9 cellular contexts compared by ENCODE assay signal in the genomic region with DNA sequence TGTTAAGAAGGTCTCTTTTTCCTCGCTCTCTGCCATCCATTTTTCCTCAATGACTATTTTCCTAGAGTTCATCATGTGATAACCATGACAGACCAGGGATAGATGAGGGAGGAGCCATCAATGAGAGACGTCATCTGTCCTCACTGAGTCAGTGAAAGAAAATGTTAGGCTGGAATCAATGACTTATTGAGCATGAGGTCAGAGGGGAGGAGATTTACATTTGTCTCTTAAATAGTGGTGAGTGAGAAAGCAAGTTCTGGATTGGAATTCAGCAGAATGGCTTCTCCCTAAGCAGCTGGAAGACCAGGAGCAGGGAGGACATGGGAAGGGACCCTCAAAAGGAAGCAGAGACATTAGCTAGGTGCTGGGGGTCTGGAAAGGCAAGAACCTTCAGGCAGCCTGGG. TPM values are rescaled to one million over a fixed set of nuclear protein-coding genes. Genes with fewer than 3 reads are reported as not detected.
DNase-seq lines count a peak whose midpoint lies in the region; TF ChIP-seq lines count a peak whose summit lies in the region.
"Had no signal": no experiment of that assay in that cellular context is flagged by ENCODE, and none has a peak within 500 bp of the region (broad histone marks: within the 10 kb centered on the region; RNA-seq: fewer than 3 reads in every experiment).

No MANE protein-coding gene starts in this region.

- H3K27ac Mint-ChIP-seq in activated CD4-positive, alpha-beta T cell treated with anti-CD3 and anti-CD28 coated beads, Interleukin-2, amount 10 ng/mL, durations not matched to agents 7 days and 5 days = peak overlapping the region; percentile 76

- TF ChIP-seq CTCF in fibroblast of villous mesenchyme (IDR thresholded peaks at IDR 0.05; ENCODE audit: insufficient read depth, low read depth, low read length) = no peak
- no peak for TF ChIP-seq CTCF in stomach (IDR thresholded peaks at IDR 0.05)

- CTCF ChIA-PET in activated CD4-positive, alpha-beta T cell treated with anti-CD3 and anti-CD28 coated beads, Interleukin-2, amount 10 ng/mL, durations not matched to agents 7 days and 5 days (lab: Charles Lee) = interaction anchor here (0.8 to 2.5 kb wide), 5 partner anchors 9 to 133 kb away, joined by 3 to 14 read pairs (median 3); partner anchors contain the start of gene USP3

- H3K27me3 ChIP-seq in stomach = no peaks in the 10 kb centered on the region

- peaks cover 64% of the 10 kb centered on the region for H3K4me1 Mint-ChIP-seq in activated CD4-positive, alpha-beta T cell treated with anti-CD3 and anti-CD28 coated beads, Interleukin-2, amount 10 ng/mL, durations not matched to agents 7 days and 5 days

- no peaks in the 10 kb centered on the region for H3K27me3 Mint-ChIP-seq in activated CD4-positive, alpha-beta T cell treated with anti-CD3 and anti-CD28 coated beads, Interleukin-2, amount 10 ng/mL, durations not matched to agents 7 days and 5 days

- peak overlapping the region in 4 of 5 donors; percentile 17 to 87 (median 62) for H3K27ac ChIP-seq in stomach

- H3K4me3 Mint-ChIP-seq in activated CD4-positive, alpha-beta T cell treated with anti-CD3 and anti-CD28 coated beads, Interleukin-2, amount 10 ng/mL, durations not matched to agents 7 days and 5 days = no peak overlapping the region

- H3K9me3 ChIP-seq in stomach = no peaks in the 10 kb centered on the region

- H3K4me1 ChIP-seq in stomach = peaks cover 35 to 67% (median 51%) of the 10 kb centered on the region in 4 donors

- no peak for TF ChIP-seq EP300 in stomach (IDR thresholded peaks at IDR 0.05)

- no peak for TF ChIP-seq POLR2A in stomach (IDR thresholded peaks at IDR 0.05)

- DNase-seq in activated CD4-positive, alpha-beta T cell treated with anti-CD3 and anti-CD28 coated beads, Interleukin-2, amount 10 ng/mL, durations not matched to agents 7 days and 5 days = no peak
- DNase-seq in activated CD4-positive, alpha-beta T cell treated with anti-CD3 and anti-CD28 coated beads, Interleukin-2, amount 50 U/mL, for 1 hour = no peak
- DNase-seq in SW480 (ENCODE audit: low spot score) (peak; percentile 69), fibroblast of villous mesenchyme (ENCODE audit: low read depth) (peak; percentile 93), stomach (no peak), NCI-H1417 treated with DMSO at 0.1 percent for 48 hours (lab: John Stamatoyannopoulos, UW) (no peak), cortex of kidney (lab: John Stamatoyannopoulos, UW) (no peak)
- no peak for DNase-seq in stimulated activated naive CD4-positive, alpha-beta T cell treated with Interleukin-2 at 50 U/mL for 16 hours (lab: John Stamatoyannopoulos, UW)
- DNase-seq: NCI-H1436 treated with DMSO at 0.1 percent for 48 hours had no signal

- intact Hi-C loops in stomach (cut with DNase I; ENCODE audit: low total_unique reads) = no loop called here

- H3K36me3 Mint-ChIP-seq in activated CD4-positive, alpha-beta T cell treated with anti-CD3 and anti-CD28 coated beads, Interleukin-2, amount 10 ng/mL, durations not matched to agents 7 days and 5 days (ENCODE audit: low read depth) = no peaks in the 10 kb centered on the region

- no peaks in the 10 kb centered on the region for H3K9me3 Mint-ChIP-seq in activated CD4-positive, alpha-beta T cell treated with anti-CD3 and anti-CD28 coated beads, Interleukin-2, amount 10 ng/mL, durations not matched to agents 7 days and 5 days

- no peaks in the 10 kb centered on the region for H3K36me3 ChIP-seq in stomach

- POLR2A ChIA-PET in activated CD4-positive, alpha-beta T cell treated with anti-CD3 and anti-CD28 coated beads, Interleukin-2, amount 10 ng/mL, durations not matched to agents 7 days and 5 days (lab: Charles Lee) = no interaction called here

- 54 to 79% (median 70%) methylated on average over 2 of the region's 2 CpGs for WGBS in stomach, 5 donors

- H3K4me3 ChIP-seq in fibroblast of villous mesenchyme (ENCODE audit: low read depth, low read length) = no peak overlapping the region
- H3K4me3 ChIP-seq in stomach = no peak overlapping the region

RNA-seq across cellular contexts. Expression of gene USP3, which starts 28.2 kb away (rescaled TPM):
- total RNA-seq in activated CD4-positive, alpha-beta T cell treated with anti-CD3 and anti-CD28 coated beads, Interleukin-2, amount 10 ng/mL, durations not matched to agents 7 days and 5 days = 10 to 100 TPM; 62.7 to 70.8 TPM
- 29.3 and 34.1 TPM in 2 replicates for total RNA-seq in fibroblast of villous mesenchyme
- 100 to 1,000 TPM in 2 of 5 donors, 10 to 100 TPM in 3; 10.5 to 174 (median 68.7) TPM for total RNA-seq in stomach
- 10 to 100 TPM; 20.8 to 27.3 (median 25.7) TPM for polyA plus RNA-seq in stomach

Comparison
In these comparisons a context has a peak if more than half of its experiments do, and no peak if none do; other contexts are left out.
1. DNase-seq: peak in SW480 (single experiment) and fibroblast of villous mesenchyme (single experiment); none in activated CD4-positive, alpha-beta T cell treated with anti-CD3 and anti-CD28 coated beads, Interleukin-2, amount 10 ng/mL, durations not matched to agents 7 days and 5 days (single experiment), activated CD4-positive, alpha-beta T cell treated with anti-CD3 and anti-CD28 coated beads, Interleukin-2, amount 50 U/mL, for 1 hour (single experiment), stomach (single experiment), stimulated activated naive CD4-positive, alpha-beta T cell treated with Interleukin-2 at 50 U/mL for 16 hours (single experiment), NCI-H1417 treated with DMSO at 0.1 percent for 48 hours (single experiment) and cortex of kidney (single experiment).